In genomic region chr15:69222002-69222474, GRCh38 we compare ENCODE assay signal across 1 cellular context.
TF ChIP-seq lines count a peak whose summit lies in the region.

No MANE protein-coding gene starts in this region.

TF ChIP-seq in HepG2, 621 proteins besides CTCF, POLR2A, EP300 and RAD21 (continued from another document and continues in another):
- TF ChIP-seq ZNF691 (CRISPR knock-in tag; IDR thresholded peaks at IDR 0.05; ENCODE audit: borderline replicate concordance, low read depth): peak; percentile 77; the same call in 1 of the 2 replicates
- no peak for TF ChIP-seq ZNF367 (CRISPR knock-in tag; IDR thresholded peaks at IDR 0.05; ENCODE audit: borderline replicate concordance)
- TF ChIP-seq NR0B2 (CRISPR knock-in tag; IDR thresholded peaks at IDR 0.05): no peak
- no peak for TF ChIP-seq ZNF790 (CRISPR knock-in tag; IDR thresholded peaks at IDR 0.05; ENCODE audit: borderline replicate concordance)
- TF ChIP-seq SALL2 (CRISPR knock-in tag; IDR thresholded peaks at IDR 0.05): no peak
- TF ChIP-seq ZNF75D (CRISPR knock-in tag; IDR thresholded peaks at IDR 0.05; ENCODE audit: borderline replicate concordance): no peak
- TF ChIP-seq ZBTB42 (CRISPR knock-in tag; IDR thresholded peaks at IDR 0.05): no peak
- TF ChIP-seq RNF2 (conservative IDR thresholded peaks at IDR 0.05; ENCODE audit: low read depth): peak; percentile 67
- TF ChIP-seq KLF16 (CRISPR knock-in tag; IDR thresholded peaks at IDR 0.05): no peak
- TF ChIP-seq PAXIP1 (CRISPR knock-in tag; conservative IDR thresholded peaks at IDR 0.05): peak; percentile 65
- TF ChIP-seq MEIS1 (CRISPR knock-in tag; IDR thresholded peaks at IDR 0.05; ENCODE audit: borderline replicate concordance): no peak
- TF ChIP-seq TRAFD1 (CRISPR knock-in tag; IDR thresholded peaks at IDR 0.05; ENCODE audit: borderline replicate concordance): no peak
- TF ChIP-seq ZNF780A (CRISPR knock-in tag; IDR thresholded peaks at IDR 0.05): no peak
- no peak for TF ChIP-seq CBX2 (IDR thresholded peaks at IDR 0.05; ENCODE audit: low read depth, low read length)
- TF ChIP-seq CBX2 (CRISPR knock-in tag; IDR thresholded peaks at IDR 0.05; ENCODE audit: low read depth): no peak
- TF ChIP-seq XRCC5 (optimal IDR thresholded peaks at IDR 0.05; ENCODE audit: low read length): no peak
- TF ChIP-seq SRY (CRISPR knock-in tag; IDR thresholded peaks at IDR 0.05): no peak
- no peak for TF ChIP-seq FOXP4 (CRISPR knock-in tag; IDR thresholded peaks at IDR 0.05)
- TF ChIP-seq ERF (CRISPR knock-in tag; IDR thresholded peaks at IDR 0.05): peak; percentile 79; the same call in 1 of the 2 replicates
- TF ChIP-seq ZNF747 (CRISPR knock-in tag; IDR thresholded peaks at IDR 0.05; ENCODE audit: borderline replicate concordance): no peak
- no peak for TF ChIP-seq ZNF17 (CRISPR knock-in tag; IDR thresholded peaks at IDR 0.05)
- no peak for TF ChIP-seq ZNF674 (CRISPR knock-in tag; IDR thresholded peaks at IDR 0.05; ENCODE audit: low read depth)
- TF ChIP-seq ZNF407 (CRISPR knock-in tag; IDR thresholded peaks at IDR 0.05; ENCODE audit: not compliant biosample characterization): no peak
- TF ChIP-seq NCOA5 (CRISPR knock-in tag; IDR thresholded peaks at IDR 0.05): no peak
- TF ChIP-seq ZMYM3 (CRISPR knock-in tag; IDR thresholded peaks at IDR 0.05): peak; percentile 50; the same call in 1 of the 2 replicates
- TF ChIP-seq ZNF530 (CRISPR knock-in tag; IDR thresholded peaks at IDR 0.05; ENCODE audit: low read depth): no peak
- no peak for TF ChIP-seq ADNP (CRISPR knock-in tag; IDR thresholded peaks at IDR 0.05)
- no peak for TF ChIP-seq IKZF5 (CRISPR knock-in tag; IDR thresholded peaks at IDR 0.05)
- no peak for TF ChIP-seq ZNF207 (IDR thresholded peaks at IDR 0.05; ENCODE audit: borderline replicate concordance)
- TF ChIP-seq ATF7 (IDR thresholded peaks at IDR 0.05): no peak
- TF ChIP-seq ATF7 (CRISPR knock-in tag; IDR thresholded peaks at IDR 0.05): no peak
- no peak for TF ChIP-seq ZNF616 (CRISPR knock-in tag; IDR thresholded peaks at IDR 0.05; ENCODE audit: low read depth)
- TF ChIP-seq NRL (CRISPR knock-in tag; IDR thresholded peaks at IDR 0.05; ENCODE audit: borderline replicate concordance): peak; percentile 65; the same call in 1 of the 2 replicates
- TF ChIP-seq ZHX2 (IDR thresholded peaks at IDR 0.05; ENCODE audit: low read depth): no peak
- TF ChIP-seq ZHX2 (CRISPR knock-in tag; IDR thresholded peaks at IDR 0.05; ENCODE audit: borderline replicate concordance): no peak
